Comparison of ENCODE assay signal across 17 cellular contexts in the genomic region with DNA sequence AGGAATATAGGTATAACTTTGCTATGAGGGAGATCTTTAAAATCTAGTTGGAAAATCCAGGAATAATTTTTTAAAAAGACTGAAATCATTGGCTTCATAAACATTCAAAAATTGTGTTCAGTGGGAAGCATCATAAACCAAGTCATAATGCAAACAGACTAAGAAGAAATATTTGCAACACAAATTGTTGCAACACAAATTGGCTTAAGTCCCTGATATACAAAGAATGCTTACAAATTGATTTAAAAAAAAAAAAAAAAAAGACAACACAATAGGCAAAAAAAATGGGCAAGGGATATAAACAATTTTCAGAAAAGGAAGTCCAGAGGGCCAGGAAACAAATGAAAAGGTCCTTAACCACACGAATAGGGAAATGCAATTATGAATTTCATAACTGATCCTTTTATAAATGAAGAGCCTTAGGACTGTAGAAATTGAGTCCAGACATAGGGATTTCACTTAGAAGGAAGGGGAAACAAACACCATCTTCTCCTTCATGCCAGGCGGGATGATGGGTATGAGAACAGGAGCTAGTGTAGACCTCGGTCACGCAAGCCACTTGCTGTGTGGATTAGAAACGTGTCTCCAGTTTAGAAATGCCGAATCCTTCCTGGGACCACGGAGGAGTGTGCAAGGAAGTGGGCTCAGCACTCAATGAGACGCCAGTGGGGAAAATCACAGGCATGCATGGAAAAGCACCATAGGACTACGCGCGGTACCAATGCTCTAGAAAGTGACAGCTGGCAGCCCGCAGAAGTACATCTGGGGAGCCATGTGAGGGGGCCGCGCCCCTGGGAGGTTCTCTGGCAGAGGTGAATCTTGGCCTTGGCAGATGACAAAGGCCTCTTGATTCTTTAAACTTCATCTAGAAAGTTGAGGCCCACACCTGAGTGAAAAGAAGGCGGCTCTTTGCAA.
DNase-seq lines count a peak whose midpoint lies in the region; ATAC-seq and TF ChIP-seq lines count a peak whose summit lies in the region.
"Had no signal": no experiment of that assay in that cellular context is flagged by ENCODE, and none has a peak within 500 bp of the region (broad histone marks: within the 10 kb centered on the region; RNA-seq: fewer than 3 reads in every experiment).

No MANE protein-coding gene starts in this region.

- H3K9me3 ChIP-seq in BLaER1 treated with 17β-estradiol and CSF1 and Interleukin-3, amounts not matched to agents 10 nM and 100 nM (replicated peaks in 1 of 11) = no peaks in the 10 kb centered on the region
- H3K9me3 ChIP-seq in tibial nerve = no peaks in the 10 kb centered on the region
- H3K9me3 ChIP-seq in neuronal stem cell (replicated peaks in 1 of 2; ENCODE audit: control insufficient read depth in 2 of 2, insufficient read depth in 1 of 2, low read depth in 1 of 2, low read length in 2 of 2) = no peaks in the 10 kb centered on the region
- H3K9me3 ChIP-seq: SJCRH30 had no signal

- no peak overlapping the region for H4K8ac ChIP-seq in neuronal stem cell (ENCODE audit: low read depth, low read length)

- peak overlapping the region in 5 of 11 experiments; percentile 0 to 53 (median 41); a peak in 7 of 22 replicates for H3K27ac ChIP-seq in BLaER1 treated with 17β-estradiol and CSF1 and Interleukin-3, amounts not matched to agents 10 nM and 100 nM
- H3K27ac ChIP-seq in coronary artery = no peak overlapping the region
- no peak overlapping the region for H3K27ac ChIP-seq in tibial nerve
- H3K27ac ChIP-seq in neuronal stem cell (replicated peaks; ENCODE audit: low read length) = no peak overlapping the region
- H3K27ac ChIP-seq: SJCRH30 had no signal

- WGBS in tibial nerve, 2 donors = 73 to 85% methylated on average over 15 of the region's 15 CpGs
- no CpG with 5 or more reads among the region's 15 CpGs for WGBS in neuronal stem cell (ENCODE audit: extremely low coverage in 2 of 2, insufficient read length in 2 of 2, insufficient replicate concordance in 1 of 2), 2 donors

- H3K23ac ChIP-seq in neuronal stem cell (ENCODE audit: low read depth, low read length, poor library complexity) = no peak overlapping the region

- H2BK12ac ChIP-seq in neuronal stem cell (ENCODE audit: low read length) = no peak overlapping the region

- H3K79me1 ChIP-seq in neuronal stem cell (ENCODE audit: low read depth, low read length) = no peaks in the 10 kb centered on the region

- no peak overlapping the region for H2BK5ac ChIP-seq in neuronal stem cell (ENCODE audit: low read length)

- no peak overlapping the region for H3K9ac ChIP-seq in BLaER1 treated with 17β-estradiol and CSF1 and Interleukin-3, amounts not matched to agents 10 nM and 100 nM
- H3K9ac ChIP-seq in neuronal stem cell (ENCODE audit: low read depth, low read length, poor library complexity) = no peak overlapping the region

- ATAC-seq in HG03045 (IDR thresholded peaks at IDR 0.05; ENCODE audit: unreplicated experiment) = no peak
- ATAC-seq: esophagus mucosa had no signal

- H3K14ac ChIP-seq in neuronal stem cell (ENCODE audit: low read length) = no peak overlapping the region

- TF ChIP-seq EP300 in tibial nerve (IDR thresholded peaks at IDR 0.05) = no peak

- peaks cover 0 to 55% (median 0%) of the 10 kb centered on the region in 11 experiments; a peak in 6 of 22 replicates for H3K27me3 ChIP-seq in BLaER1 treated with 17β-estradiol and CSF1 and Interleukin-3, amounts not matched to agents 10 nM and 100 nM
- H3K27me3 ChIP-seq in tibial nerve = no peaks in the 10 kb centered on the region
- no peaks in the 10 kb centered on the region for H3K27me3 ChIP-seq in neuronal stem cell (ENCODE audit: control insufficient read depth in 3 of 3, insufficient read depth in 3 of 3, low read depth in 1 of 3, low read length in 3 of 3)
- H3K27me3 ChIP-seq: SJCRH30 had no signal

- TF ChIP-seq CTCF in coronary artery (IDR thresholded peaks at IDR 0.05) = no peak
- TF ChIP-seq CTCF in tibial nerve (IDR thresholded peaks at IDR 0.05) = no peak

- no peak overlapping the region for H2BK15ac ChIP-seq in neuronal stem cell (ENCODE audit: low read length)

- peaks cover 12 to 41% (median 22%) of the 10 kb centered on the region in 10 experiments; a peak in 19 of 20 replicates for H3K4me1 ChIP-seq in BLaER1 treated with 17β-estradiol and CSF1 and Interleukin-3, amounts not matched to agents 10 nM and 100 nM
- H3K4me1 ChIP-seq in tibial nerve (peaks cover 0 to 31% (median 1%) of the 10 kb centered on the region in 4 donors), neuronal stem cell (ENCODE audit: control insufficient read depth in 2 of 2, insufficient read depth in 1 of 2, low read depth in 1 of 2, low read length in 2 of 2) (peaks cover 0 to 12% of the 10 kb centered on the region in 2 donors)

- TF ChIP-seq POLR2A in tibial nerve (IDR thresholded peaks at IDR 0.05) = no peak

- H2BK120ac ChIP-seq in neuronal stem cell (ENCODE audit: low read depth, low read length) = no peak overlapping the region

- H4K91ac ChIP-seq in neuronal stem cell (ENCODE audit: low read depth, low read length, poor library complexity) = no peak overlapping the region

- H3K36me3 ChIP-seq in BLaER1 treated with 17β-estradiol and CSF1 and Interleukin-3, amounts not matched to agents 10 nM and 100 nM = no peaks in the 10 kb centered on the region
- H3K36me3 ChIP-seq in tibial nerve = peaks cover 0 to 9% (median 0%) of the 10 kb centered on the region in 3 donors
- H3K36me3 ChIP-seq in neuronal stem cell (replicated peaks in 1 of 2; ENCODE audit: control insufficient read depth in 2 of 2, insufficient read depth in 2 of 2, low read length in 2 of 2) = no peaks in the 10 kb centered on the region
- H3K36me3 ChIP-seq: SJCRH30 had no signal

- H3K4me3 ChIP-seq in BLaER1 treated with 17β-estradiol and CSF1 and Interleukin-3, amounts not matched to agents 10 nM and 100 nM = peak overlapping the region in 1 of 10 experiments; percentile 22; a peak in 1 of 20 replicates
- H3K4me3 ChIP-seq in coronary artery (no peak overlapping the region), tibial nerve (no peak overlapping the region), neuronal stem cell (ENCODE audit: low read length in 2 of 2) (no peak overlapping the region)
- H3K4me3 ChIP-seq: SJCRH30 had no signal

- H2AFZ ChIP-seq in neuronal stem cell (ENCODE audit: low read length) = no peak overlapping the region

- H4K20me1 ChIP-seq in BLaER1 treated with 17β-estradiol and CSF1 and Interleukin-3, amounts not matched to agents 10 nM and 100 nM = peaks cover 0 to 17% (median 0%) of the 10 kb centered on the region in 11 experiments; a peak in 3 of 22 replicates

- no peak overlapping the region for H3K18ac ChIP-seq in neuronal stem cell (ENCODE audit: low read length)

- no peak overlapping the region for H2AK5ac ChIP-seq in neuronal stem cell (ENCODE audit: low read depth, low read length)

- H3K4ac ChIP-seq in neuronal stem cell (ENCODE audit: low read length) = no peak overlapping the region

- peak overlapping the region in 8 of 11 experiments; percentile 8 to 85 (median 68); a peak in 15 of 22 replicates for H3K4me2 ChIP-seq in BLaER1 treated with 17β-estradiol and CSF1 and Interleukin-3, amounts not matched to agents 10 nM and 100 nM
- no peak overlapping the region for H3K4me2 ChIP-seq in neuronal stem cell (ENCODE audit: insufficient read depth, low read length, poor library complexity, severe bottlenecking)

- DNase-seq in Kasumi-1 (lab: John Stamatoyannopoulos, UW) = peak; percentile 9 to 19
- peak; percentile 41 for DNase-seq in coronary artery (ENCODE audit: low spot score)
- DNase-seq in mesenteric fat pad (ENCODE audit: low spot score) = peak; percentile 62
- no peak for DNase-seq in tibial nerve (ENCODE audit: low spot score in 2 of 2)
- DNase-seq in neuronal stem cell (ENCODE audit: low spot score) = no peak
- no peak for DNase-seq in T-helper 2 cell
- DNase-seq: activated CD4-positive, alpha-beta T cell treated with anti-CD3 and anti-CD28 coated beads, Interleukin-2, amount 10 ng/mL, durations not matched to agents 7 days and 5 days; anterior cingulate cortex; cortex of kidney; DMS79; hypothalamus; NCI-H1092 treated with DMSO at 0.1 percent for 48 hours; stimulated activated CD4-positive, alpha-beta T cell treated with anti-CD3 and anti-CD28 coated beads, Interleukin-4, amount 100 ng/mL, for 24 hours had no signal

Comparison
In these comparisons a context has a peak if more than half of its experiments do, and no peak if none do; other contexts are left out.
1. DNase-seq: peak in Kasumi-1 (2 of 2), coronary artery (single experiment) and mesenteric fat pad (single experiment); none in tibial nerve (0 of 2), neuronal stem cell (single experiment) and T-helper 2 cell (0 of 5).